ENCODE assay signal across 8 cellular contexts in genomic region chr3:42831321-42831713, GRCh38. TPM values are rescaled to one million over a fixed set of nuclear protein-coding genes. Genes with fewer than 3 reads are reported as not detected.
DNase-seq lines count a peak whose midpoint lies in the region; ATAC-seq, FAIRE-seq and TF ChIP-seq lines count a peak whose summit lies in the region.

No MANE protein-coding gene starts in this region.

- H3K36me3 Mint-ChIP-seq in activated T-cell treated with anti-CD3 and anti-CD28 coated beads, Interleukin-2, amount 50 U/mL, for 24 hours (ENCODE audit: low read depth), result no peaks in the 10 kb centered on the region

- no peak for TF ChIP-seq EP300 in suprapubic skin (IDR thresholded peaks at IDR 0.05)

- H3K27me3 Mint-ChIP-seq in activated T-cell treated with anti-CD3 and anti-CD28 coated beads, Interleukin-2, amount 50 U/mL, for 24 hours, result peaks cover 4% of the 10 kb centered on the region

- no peaks in the 10 kb centered on the region for H3K9me3 ChIP-seq in suprapubic skin

- no peaks in the 10 kb centered on the region for H3K9me3 Mint-ChIP-seq in activated T-cell treated with anti-CD3 and anti-CD28 coated beads, Interleukin-2, amount 50 U/mL, for 24 hours

- no peaks in the 10 kb centered on the region for H3K36me3 ChIP-seq in GM06990 (ENCODE audit: control insufficient read depth, insufficient read depth, low read length)
- H3K36me3 ChIP-seq in suprapubic skin, result no peaks in the 10 kb centered on the region

- H3K4me3 ChIP-seq in GM06990 (replicated peaks; ENCODE audit: low read depth, low read length), result no peak overlapping the region
- no peak overlapping the region for H3K4me3 ChIP-seq in fibroblast of the aortic adventitia (ENCODE audit: low read depth, low read length)
- H3K4me3 ChIP-seq in suprapubic skin, result no peak overlapping the region

- H3K4me1 ChIP-seq in suprapubic skin, result peaks cover 5% of the 10 kb centered on the region

- ATAC-seq in HG03280 (IDR thresholded peaks at IDR 0.05; ENCODE audit: unreplicated experiment), result no peak

- DNase-seq in GM06990 (ENCODE audit: extremely low read depth, insufficient read length) (peak; percentile 24), HTR-8/SVneo (ENCODE audit: insufficient read length, low spot score) (peak; percentile 47), OCI-M2 (lab: John Stamatoyannopoulos, UW; ENCODE audit: unreplicated experiment) (peak; percentile 61), fibroblast of the aortic adventitia (ENCODE audit: low read depth) (peak; percentile 58), occipital lobe (lab: John Stamatoyannopoulos, UW) (peak; percentile 11), suprapubic skin (ENCODE audit: low spot score in 2 of 2) (peak; percentile 84 to 85)
- peak; percentile 77 for DNase-seq in activated T-cell treated with anti-CD3 and anti-CD28 coated beads, Interleukin-2, amount 50 U/mL, for 24 hours

- no peak overlapping the region for H3K27ac Mint-ChIP-seq in activated T-cell treated with anti-CD3 and anti-CD28 coated beads, Interleukin-2, amount 50 U/mL, for 24 hours

- no peaks in the 10 kb centered on the region for H3K27me3 ChIP-seq in GM06990 (replicated peaks; ENCODE audit: control insufficient read depth, insufficient read depth, low read length)
- H3K27me3 ChIP-seq in suprapubic skin, result no peaks in the 10 kb centered on the region

- no peak overlapping the region for H3K27ac ChIP-seq in suprapubic skin

- 15% methylated on average over 3 of the region's 3 CpGs for WGBS in suprapubic skin

- TF ChIP-seq POLR2A in suprapubic skin (IDR thresholded peaks at IDR 0.05), result no peak

- peaks cover 4% of the 10 kb centered on the region for H3K4me1 Mint-ChIP-seq in activated T-cell treated with anti-CD3 and anti-CD28 coated beads, Interleukin-2, amount 50 U/mL, for 24 hours (ENCODE audit: low read depth)

- TF ChIP-seq CTCF in GM06990 (IDR thresholded peaks at IDR 0.05; ENCODE audit: insufficient read depth, low read length, poor library complexity, severe bottlenecking), result peak; percentile 80
- peak; percentile 67 for TF ChIP-seq CTCF in fibroblast of the aortic adventitia (IDR thresholded peaks at IDR 0.05; ENCODE audit: insufficient read depth, low read length)
- peak; percentile 51 to 68 for TF ChIP-seq CTCF in suprapubic skin (IDR thresholded peaks at IDR 0.05)

- no peak overlapping the region for H3K4me3 Mint-ChIP-seq in activated T-cell treated with anti-CD3 and anti-CD28 coated beads, Interleukin-2, amount 50 U/mL, for 24 hours

- FAIRE-seq in HTR-8/SVneo (lab: Jason Lieb, UNC), result no peak

RNA-seq across cellular contexts. Expression of gene ACKR2, which starts 22.1 kb away (rescaled TPM):
- total RNA-seq in fibroblast of the aortic adventitia (ENCODE audit: low replicate concordance) (under 0.01 and 0.41 TPM in 2 replicates), occipital lobe (0.16 TPM), suprapubic skin (1 to 10 TPM; 1.2 to 6.6 (median 3.4) TPM)

RNA-seq across cellular contexts. Expression of gene HIGD1A, which starts 27.0 kb away (rescaled TPM):
- total RNA-seq in fibroblast of the aortic adventitia (ENCODE audit: low replicate concordance) (75.1 and 163 TPM in 2 replicates), occipital lobe (117 TPM), suprapubic skin (10 to 100 TPM; 46.8 to 91.9 (median 81.4) TPM)

RNA-seq across cellular contexts. Expression of gene CYP8B1, which starts 44.4 kb away (rescaled TPM):
- total RNA-seq in fibroblast of the aortic adventitia (ENCODE audit: low replicate concordance) (not detected in 2 replicates), occipital lobe (not detected), suprapubic skin (not detected)

RNA-seq across cellular contexts. Expression of gene CCDC13, which starts 58.3 kb away (rescaled TPM):
- total RNA-seq in fibroblast of the aortic adventitia (ENCODE audit: low replicate concordance), result 0.27 and 8.6 TPM in 2 replicates
- 3.6 TPM for total RNA-seq in occipital lobe
- under 1 TPM in 1 of 4 donors, not detected in 3; 0.89 TPM for total RNA-seq in suprapubic skin

Comparison
In these comparisons a context has a peak if more than half of its experiments do, and no peak if none do; other contexts are left out.
1. DNase-seq: peak in every context shown above with its lines; median percentile 84 in suprapubic skin; 77 in activated T-cell treated with anti-CD3 and anti-CD28 coated beads, Interleukin-2, amount 50 U/mL, for 24 hours; 61 in OCI-M2; 58 in fibroblast of the aortic adventitia; 47 in HTR-8/SVneo; 24 in GM06990; 11 in occipital lobe.